35 cellular contexts compared by ENCODE assay signal in genomic region chr3:3086239-3086638, GRCh38. TPM values are rescaled to one million over a fixed set of nuclear protein-coding genes. Genes with fewer than 3 reads are reported as not detected.
"Had no signal": no experiment of that assay in that cellular context is flagged by ENCODE, and none has a peak within 500 bp of the region (broad histone marks: within the 10 kb centered on the region; RNA-seq: fewer than 3 reads in every experiment).

No MANE protein-coding gene starts in this region.

- H3K4me3 ChIP-seq: gastroesophageal sphincter, hepatocyte, ovary, skin epidermis, vagina had no signal

- H3K36me3 Mint-ChIP-seq: mesothelial cell of epicardium, naive B cell, type B pancreatic cell had no signal

- ATAC-seq: activated CD8-positive, alpha-beta T cell treated with anti-CD3 and anti-CD28 coated beads for 36 hours; activated T-cell treated with anti-CD3 and anti-CD28 coated beads, Interleukin-2, amount 50 U/mL, for 4 hours; activated T-helper 17 cell treated with anti-CD3 and anti-CD28 coated beads, Interleukin-2, amount 50 U/mL, for 72 hours; gastroesophageal sphincter; left cardiac atrium; left ventricle myocardium superior; sciatic nerve; stimulated activated naive CD8-positive, alpha-beta T cell treated with anti-CD3 and anti-CD28 coated beads, Interleukin-15, amount 100 ng/mL, for 72 hours had no signal

- H3K4me2 ChIP-seq: hepatocyte had no signal

- H3K4me1 ChIP-seq: gastroesophageal sphincter, vagina had no signal

- H3K27ac ChIP-seq: gastroesophageal sphincter, hepatocyte, ovary, skin epidermis, vagina had no signal

- H2AFZ ChIP-seq: hepatocyte had no signal

- H3K27me3 ChIP-seq: gastroesophageal sphincter, hepatocyte, ovary, vagina had no signal

- FAIRE-seq: endothelial cell of umbilical vein, keratinocyte had no signal

- H3K27ac Mint-ChIP-seq: activated B cell treated with CpG ODN at 0.5 μM for 24 hours; activated CD8-positive, alpha-beta T cell treated with anti-CD3 and anti-CD28 coated beads for 36 hours; activated T-helper 17 cell treated with anti-CD3 and anti-CD28 coated beads, Interleukin-2, amount 50 U/mL, for 72 hours; mesothelial cell of epicardium; nephron progenitor cell; progenitor cell of endocrine pancreas; type B pancreatic cell had no signal

- H3K9me3 Mint-ChIP-seq: activated B cell treated with CpG ODN at 0.5 μM for 24 hours; activated CD8-positive, alpha-beta T cell treated with anti-CD3 and anti-CD28 coated beads for 36 hours; activated T-cell treated with anti-CD3 and anti-CD28 coated beads, Interleukin-2, amount 50 U/mL, for 4 hours; activated T-helper 17 cell treated with anti-CD3 and anti-CD28 coated beads, Interleukin-2, amount 50 U/mL, for 72 hours; mesothelial cell of epicardium; naive B cell; nephron progenitor cell; stimulated activated naive CD8-positive, alpha-beta T cell treated with anti-CD3 and anti-CD28 coated beads, Interleukin-15, amount 100 ng/mL, for 72 hours; type B pancreatic cell had no signal

- H3K79me2 ChIP-seq: hepatocyte had no signal

- H3K4me1 Mint-ChIP-seq: stimulated activated naive CD8-positive, alpha-beta T cell treated with anti-CD3 and anti-CD28 coated beads, Interleukin-15, amount 100 ng/mL, for 72 hours had no signal

- H3K9me3 ChIP-seq: gastroesophageal sphincter, ovary, vagina had no signal

- H3K4me3 Mint-ChIP-seq: activated B cell treated with CpG ODN at 0.5 μM for 24 hours; activated CD8-positive, alpha-beta T cell treated with anti-CD3 and anti-CD28 coated beads for 36 hours; activated T-cell treated with anti-CD3 and anti-CD28 coated beads, Interleukin-2, amount 50 U/mL, for 4 hours; activated T-helper 17 cell treated with anti-CD3 and anti-CD28 coated beads, Interleukin-2, amount 50 U/mL, for 72 hours; mesothelial cell of epicardium; naive B cell; nephron progenitor cell; stimulated activated naive CD8-positive, alpha-beta T cell treated with anti-CD3 and anti-CD28 coated beads, Interleukin-15, amount 100 ng/mL, for 72 hours; type B pancreatic cell had no signal

- H3K27me3 Mint-ChIP-seq: activated B cell treated with CpG ODN at 0.5 μM for 24 hours; activated CD8-positive, alpha-beta T cell treated with anti-CD3 and anti-CD28 coated beads for 36 hours; naive B cell; stimulated activated naive CD8-positive, alpha-beta T cell treated with anti-CD3 and anti-CD28 coated beads, Interleukin-15, amount 100 ng/mL, for 72 hours; type B pancreatic cell had no signal

- H3K36me3 ChIP-seq: gastroesophageal sphincter, ovary, vagina had no signal

- DNase-seq: activated B cell treated with CpG ODN at 0.5 μM for 24 hours; activated CD4-positive, alpha-beta T cell treated with anti-CD3 and anti-CD28 coated beads, Interleukin-2, amount 50 U/mL, for 1 hour; activated CD8-positive, alpha-beta T cell treated with anti-CD3 and anti-CD28 coated beads for 36 hours; activated gamma-delta T cell treated with Interleukin-2 at 50 U/mL for 16 hours; activated naive CD4-positive, alpha-beta T cell treated with anti-CD3 and anti-CD28 coated beads, Interleukin-2, amount 50 U/mL, for 16 hours; activated T-cell treated with anti-CD3 and anti-CD28 coated beads, Interleukin-2, amount 50 U/mL, for 4 hours; amygdala; caudate nucleus; cortex of kidney; left cardiac atrium; left ventricle myocardium superior; naive B cell; nephron progenitor cell; ovary; stimulated activated CD4-positive, alpha-beta T cell treated with anti-CD3 and anti-CD28 coated beads, Interleukin-12 subunit alpha, Interleukin-12 subunit beta, amount 100 ng/mL, for 4 hours; stimulated activated CD4-positive, alpha-beta T cell treated with anti-CD3 and anti-CD28 coated beads, Interleukin-4, amount 100 ng/mL, for 1 hour; stimulated activated naive CD8-positive, alpha-beta T cell treated with anti-CD3 and anti-CD28 coated beads, Interleukin-15, amount 100 ng/mL, for 72 hours; substantia nigra; T-helper 9 cell had no signal

RNA-seq across cellular contexts. Expression of gene IL5RA, which starts 23.9 kb away (rescaled TPM):
- total RNA-seq: activated B cell treated with CpG ODN at 0.5 μM for 24 hours; activated CD8-positive, alpha-beta T cell treated with anti-CD3 and anti-CD28 coated beads for 36 hours; chondrocyte; endothelial cell of umbilical vein; fibroblast of lung; fibroblast of villous mesenchyme; lung microvascular endothelial cell; mesothelial cell of epicardium; progenitor cell of endocrine pancreas; renal cortical epithelial cell; vagina had no signal
- polyA plus RNA-seq: endothelial cell of umbilical vein, fibroblast of lung, hepatocyte, keratinocyte had no signal
